In genomic region chr11:101555366-101555765, GRCh38 we compare ENCODE assay signal across 16 cellular contexts. TPM values are rescaled to one million over a fixed set of nuclear protein-coding genes. Genes with fewer than 3 reads are reported as not detected.
"Had no signal": no experiment of that assay in that cellular context is flagged by ENCODE, and none has a peak within 500 bp of the region (broad histone marks: within the 10 kb centered on the region; RNA-seq: fewer than 3 reads in every experiment).

No MANE protein-coding gene starts in this region.

- ATAC-seq: left lobe of liver; pancreas; stimulated activated naive B cell treated with anti-CD40 and anti-IgM and Interleukin-4, amounts not matched to agents 10 μg/mL and 1 μg/mL and 100 μg/mL, for 72 hours had no signal

- H3K4me3 Mint-ChIP-seq: activated B cell treated with CpG ODN at 0.5 μM for 24 hours; activated CD4-positive, alpha-beta T cell treated with anti-CD3 and anti-CD28 coated beads, Interleukin-2, amount 10 ng/mL, durations not matched to agents 24 days and 14 days; activated naive CD8-positive, alpha-beta T cell treated with anti-CD3 and anti-CD28 coated beads, Interleukin-2, amount 10 ng/mL, durations not matched to agents 7 days and 5 days; activated T-helper 1 cell treated with anti-CD3 and anti-CD28 coated beads, Interleukin-12 subunit alpha, Interleukin-12 subunit beta, Interleukin-2, Interleukin-4 antibody, amounts not matched to agents 30 ng/mL and 10 ng/mL and 1 ng/mL, durations not matched to agents 14 hours and 24 hours and 36 hours; naive B cell; stimulated activated naive B cell treated with anti-CD40 and anti-IgM and Interleukin-4, amounts not matched to agents 10 μg/mL and 1 μg/mL and 100 μg/mL, for 72 hours had no signal

- H3K9me3 ChIP-seq: esophagus muscularis mucosa, pancreas, tibial artery had no signal

- H3K36me3 ChIP-seq: esophagus muscularis mucosa, pancreas, tibial artery had no signal

- H3K27me3 ChIP-seq: esophagus muscularis mucosa, pancreas, tibial artery had no signal

- H3K9me3 Mint-ChIP-seq: activated CD4-positive, alpha-beta T cell treated with anti-CD3 and anti-CD28 coated beads, Interleukin-2, amount 10 ng/mL, durations not matched to agents 24 days and 14 days; activated naive CD8-positive, alpha-beta T cell treated with anti-CD3 and anti-CD28 coated beads, Interleukin-2, amount 10 ng/mL, durations not matched to agents 7 days and 5 days; activated T-helper 1 cell treated with anti-CD3 and anti-CD28 coated beads, Interleukin-12 subunit alpha, Interleukin-12 subunit beta, Interleukin-2, Interleukin-4 antibody, amounts not matched to agents 30 ng/mL and 10 ng/mL and 1 ng/mL, durations not matched to agents 14 hours and 24 hours and 36 hours had no signal

- H3K27ac ChIP-seq: esophagus muscularis mucosa, pancreas, tibial artery had no signal

- H3K4me1 ChIP-seq: pancreas had no signal

- H3K4me1 Mint-ChIP-seq: activated CD4-positive, alpha-beta T cell treated with anti-CD3 and anti-CD28 coated beads, Interleukin-2, amount 10 ng/mL, durations not matched to agents 24 days and 14 days; activated naive CD8-positive, alpha-beta T cell treated with anti-CD3 and anti-CD28 coated beads, Interleukin-2, amount 10 ng/mL, durations not matched to agents 7 days and 5 days had no signal

- H3K36me3 Mint-ChIP-seq: activated naive CD8-positive, alpha-beta T cell treated with anti-CD3 and anti-CD28 coated beads, Interleukin-2, amount 10 ng/mL, durations not matched to agents 7 days and 5 days; naive B cell; stimulated activated naive B cell treated with anti-CD40 and anti-IgM and Interleukin-4, amounts not matched to agents 10 μg/mL and 1 μg/mL and 100 μg/mL, for 72 hours had no signal

- DNase-seq: activated B cell treated with CpG ODN at 0.5 μM for 24 hours; activated CD4-positive, alpha-beta T cell treated with anti-CD3 and anti-CD28 coated beads, Interleukin-2, amount 10 ng/mL, durations not matched to agents 24 days and 14 days; activated naive CD8-positive, alpha-beta T cell treated with anti-CD3 and anti-CD28 coated beads, Interleukin-2, amount 10 ng/mL, durations not matched to agents 7 days and 5 days; aorta; naive B cell; pancreas; stimulated activated CD4-positive, alpha-beta T cell treated with anti-CD3 and anti-CD28 coated beads, Interleukin-15, amount 100 ng/mL, for 24 hours; stimulated activated CD4-positive, alpha-beta T cell treated with anti-CD3 and anti-CD28 coated beads, Interleukin-4, amount 100 ng/mL, for 1 hour; stimulated activated naive B cell treated with anti-CD40 and anti-IgM and Interleukin-4, amounts not matched to agents 10 μg/mL and 1 μg/mL and 100 μg/mL, for 72 hours; SW 1271; tibial artery had no signal

- H3K27me3 Mint-ChIP-seq: activated B cell treated with CpG ODN at 0.5 μM for 24 hours; activated CD4-positive, alpha-beta T cell treated with anti-CD3 and anti-CD28 coated beads, Interleukin-2, amount 10 ng/mL, durations not matched to agents 24 days and 14 days; activated naive CD8-positive, alpha-beta T cell treated with anti-CD3 and anti-CD28 coated beads, Interleukin-2, amount 10 ng/mL, durations not matched to agents 7 days and 5 days; naive B cell; stimulated activated naive B cell treated with anti-CD40 and anti-IgM and Interleukin-4, amounts not matched to agents 10 μg/mL and 1 μg/mL and 100 μg/mL, for 72 hours had no signal

- H3K27ac Mint-ChIP-seq: activated B cell treated with CpG ODN at 0.5 μM for 24 hours; activated CD4-positive, alpha-beta T cell treated with anti-CD3 and anti-CD28 coated beads, Interleukin-2, amount 10 ng/mL, durations not matched to agents 24 days and 14 days; activated naive CD8-positive, alpha-beta T cell treated with anti-CD3 and anti-CD28 coated beads, Interleukin-2, amount 10 ng/mL, durations not matched to agents 7 days and 5 days; activated T-helper 1 cell treated with anti-CD3 and anti-CD28 coated beads, Interleukin-12 subunit alpha, Interleukin-12 subunit beta, Interleukin-2, Interleukin-4 antibody, amounts not matched to agents 30 ng/mL and 10 ng/mL and 1 ng/mL, durations not matched to agents 14 hours and 24 hours and 36 hours; stimulated activated naive B cell treated with anti-CD40 and anti-IgM and Interleukin-4, amounts not matched to agents 10 μg/mL and 1 μg/mL and 100 μg/mL, for 72 hours had no signal

- H3K4me3 ChIP-seq: esophagus muscularis mucosa, pancreas, tibial artery had no signal

RNA-seq across cellular contexts. Expression of gene TRPC6, which starts 28.4 kb away (rescaled TPM):
- total RNA-seq: activated B cell treated with CpG ODN at 0.5 μM for 24 hours; activated CD4-positive, alpha-beta T cell treated with anti-CD3 and anti-CD28 coated beads, Interleukin-2, amount 10 ng/mL, durations not matched to agents 24 days and 14 days; activated naive CD8-positive, alpha-beta T cell treated with anti-CD3 and anti-CD28 coated beads, Interleukin-2, amount 10 ng/mL, durations not matched to agents 7 days and 5 days; activated T-helper 1 cell treated with anti-CD3 and anti-CD28 coated beads, Interleukin-12 subunit alpha, Interleukin-12 subunit beta, Interleukin-2, Interleukin-4 antibody, amounts not matched to agents 30 ng/mL and 10 ng/mL and 1 ng/mL, durations not matched to agents 14 hours and 24 hours and 36 hours; left lobe of liver; renal cortical epithelial cell; T-helper 2 cell treated with Interferon-gamma antibody and Interleukin-4, amounts not matched to agents 100 ng/mL and 5 ng/mL, for 36 hours had no signal
